In genomic region chr11:63489879-63490278, GRCh38 we compare ENCODE assay signal across 9 cellular contexts. TPM values are rescaled to one million over a fixed set of nuclear protein-coding genes. Genes with fewer than 3 reads are reported as not detected.
A peak's percentile ranks its signal among the peaks of the same experiment; 100 is the strongest.
DNase-seq lines count a peak whose midpoint lies in the region; ATAC-seq and TF ChIP-seq lines count a peak whose summit lies in the region.
"Had no signal": no experiment of that assay in that cellular context is flagged by ENCODE, and none has a peak within 500 bp of the region (broad histone marks: within the 10 kb centered on the region; RNA-seq: fewer than 3 reads in every experiment).

No MANE protein-coding gene starts in this region.

- peaks cover 0 to 6% (median 6%) of the 10 kb centered on the region in 3 donors for H3K36me3 Mint-ChIP-seq in immature natural killer cell

- ATAC-seq in GM19324 (IDR thresholded peaks at IDR 0.05; ENCODE audit: low FRiP score, unreplicated experiment) (no peak), left colon (no peak)
- ATAC-seq: activated CD4-positive, CD25-positive, alpha-beta regulatory T cell treated with anti-CD3 and anti-CD28 coated beads, Interleukin-2, amount 50 U/mL, for 24 hours; stimulated activated memory B cell treated with anti-CD40 and anti-IgM and Interleukin-4, amounts not matched to agents 10 μg/mL and 1 μg/mL and 100 μg/mL, for 72 hours had no signal

- peaks cover 0 to 13% (median 4%) of the 10 kb centered on the region in 5 donors for H3K9me3 ChIP-seq in subcutaneous abdominal adipose tissue (ENCODE audit: control insufficient read depth in 5 of 5, low read length in 5 of 5)

- peak overlapping the region; percentile 87 for H3K27ac ChIP-seq in subcutaneous abdominal adipose tissue (ENCODE audit: low read depth, low read length)

- TF ChIP-seq CTCF in astrocyte of the cerebellum (IDR thresholded peaks at IDR 0.05; ENCODE audit: low read depth, low read length, missing control alignments) = no peak

- H3K9me3 Mint-ChIP-seq in immature natural killer cell = peaks cover 2 to 7% (median 4%) of the 10 kb centered on the region in 6 donors

- peaks cover 0 to 64% (median 31%) of the 10 kb centered on the region in 5 donors for H3K4me1 ChIP-seq in subcutaneous abdominal adipose tissue (ENCODE audit: control insufficient read depth in 5 of 5, insufficient read depth in 5 of 5, low read length in 5 of 5)

- peak; percentile 19 for DNase-seq in Jurkat, Clone E6-1 (ENCODE audit: low read depth, low spot score)
- DNase-seq in astrocyte of the cerebellum (ENCODE audit: low read depth) (peak; percentile 84), immature natural killer cell (no peak), SHP77 treated with DMSO at 0.1 percent for 48 hours (lab: John Stamatoyannopoulos, UW) (no peak), left colon (no peak)

- peak overlapping the region; percentile 6 to 80 (median 64) for H3K4me3 Mint-ChIP-seq in immature natural killer cell
- H3K4me3 Mint-ChIP-seq: stimulated activated memory B cell treated with anti-CD40 and anti-IgM and Interleukin-4, amounts not matched to agents 10 μg/mL and 1 μg/mL and 100 μg/mL, for 72 hours had no signal

- no peak overlapping the region for H3K4me3 ChIP-seq in Jurkat, Clone E6-1 (ENCODE audit: low read length)
- peak overlapping the region; percentile 33 for H3K4me3 ChIP-seq in astrocyte of the cerebellum (ENCODE audit: low read depth, low read length)
- H3K4me3 ChIP-seq in subcutaneous abdominal adipose tissue (ENCODE audit: low read depth in 1 of 5, low read length in 5 of 5) = peak overlapping the region; percentile 66 to 82 (median 72)

- H3K27me3 ChIP-seq in subcutaneous abdominal adipose tissue (ENCODE audit: control insufficient read depth in 5 of 5, insufficient read depth in 4 of 5, low read length in 5 of 5) = no peaks in the 10 kb centered on the region

- H3K9ac ChIP-seq in subcutaneous abdominal adipose tissue (ENCODE audit: low read length in 5 of 5) = peak overlapping the region in 4 of 5 donors; percentile 28 to 88 (median 60)

- peaks cover 0 to 10% (median 0%) of the 10 kb centered on the region in 5 donors for H3K36me3 ChIP-seq in subcutaneous abdominal adipose tissue (ENCODE audit: control insufficient read depth in 5 of 5, insufficient read depth in 5 of 5, low read length in 5 of 5)

- in situ Hi-C loops in astrocyte of the cerebellum (cut with HindIII; ENCODE audit: low sequenced_read_pairs) = no loop called here

- H3K27me3 Mint-ChIP-seq in immature natural killer cell (ENCODE audit: low read depth in 3 of 3) = peaks cover 0 to 14% (median 4%) of the 10 kb centered on the region in 3 donors

- intact Hi-C loops in left colon (cut with DNase I, micrococcal nuclease) = no loop called here

- no peak overlapping the region for H3K27ac Mint-ChIP-seq in immature natural killer cell
- H3K27ac Mint-ChIP-seq: stimulated activated memory B cell treated with anti-CD40 and anti-IgM and Interleukin-4, amounts not matched to agents 10 μg/mL and 1 μg/mL and 100 μg/mL, for 72 hours had no signal

- peaks cover 7 to 17% of the 10 kb centered on the region in 2 donors for H3K4me1 Mint-ChIP-seq in immature natural killer cell

RNA-seq across cellular contexts. Expression of gene PLAAT5, which starts 1.1 kb away (rescaled TPM):
- not detected for polyA plus RNA-seq in Jurkat, Clone E6-1 (2012; ENCODE audit: insufficient read depth, insufficient read length)
- 1 to 10 TPM in 2 of 3 donors, under 1 TPM in 1; 0.63 to 3.8 (median 1.5) TPM for polyA plus RNA-seq in immature natural killer cell
- total RNA-seq in left colon = 1 to 10 TPM in 1 of 2 donors, under 1 TPM in 1; 0.21 to 1.1 TPM

RNA-seq across cellular contexts. Expression of gene LGALS12, which starts 16.0 kb away (rescaled TPM):
- polyA plus RNA-seq in Jurkat, Clone E6-1 (2012; ENCODE audit: insufficient read depth, insufficient read length) = not detected
- polyA plus RNA-seq in immature natural killer cell = 1 to 10 TPM in 1 of 3 donors, not detected in 2; 1.7 TPM
- total RNA-seq in left colon = under 1 TPM; 0.18 to 0.36 TPM

RNA-seq across cellular contexts. Expression of gene PLAAT4, which starts 46.7 kb away (rescaled TPM):
- polyA plus RNA-seq in Jurkat, Clone E6-1 (2012; ENCODE audit: insufficient read depth, insufficient read length) = 8.0 TPM
- polyA plus RNA-seq in immature natural killer cell = 100 to 1,000 TPM; 886 to 933 (median 906) TPM
- total RNA-seq in left colon = 10 to 100 TPM; 43.9 to 51.4 TPM

Comparison
In these comparisons a context has a peak if more than half of its experiments do, and no peak if none do; other contexts are left out.
1. DNase-seq: peak in Jurkat, Clone E6-1 (single experiment) and astrocyte of the cerebellum (single experiment); none in immature natural killer cell (0 of 3), SHP77 treated with DMSO at 0.1 percent for 48 hours (single experiment) and left colon (0 of 2).